Comparison of ENCODE assay signal across 18 cellular contexts in the genomic region with DNA sequence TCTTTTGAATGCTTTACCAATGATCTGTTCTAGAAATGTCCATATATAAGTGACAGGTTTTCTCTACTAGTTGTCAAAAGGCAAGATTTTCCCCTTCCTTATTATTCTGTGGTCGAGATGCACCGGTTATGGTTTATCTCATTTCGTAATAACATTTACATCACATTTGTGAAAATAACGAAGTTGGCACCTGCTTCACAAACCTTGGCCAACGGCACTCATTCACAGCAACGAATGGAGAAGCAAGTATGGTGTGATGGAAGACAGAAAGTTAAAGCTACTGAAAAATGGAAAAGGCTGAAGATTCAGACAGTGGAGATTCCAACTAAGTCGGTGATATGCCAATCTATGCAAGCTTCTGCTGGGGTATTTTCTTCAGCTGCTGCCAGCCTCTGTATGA.
"Had no signal": no experiment of that assay in that cellular context is flagged by ENCODE, and none has a peak within 500 bp of the region (broad histone marks: within the 10 kb centered on the region; RNA-seq: fewer than 3 reads in every experiment).

No MANE protein-coding gene starts in this region.

- H3K4me3 ChIP-seq: MG63, PC-9, Peyer's patch, SJCRH30 had no signal

- H3K27ac ChIP-seq: PC-9, Peyer's patch, SJCRH30 had no signal

- DNase-seq: Karpas-422, KG1, MG63, NCI-H1048, NCI-H1105, NCI-H1436 treated with DMSO at 0.1 percent for 48 hours, NCI-H1694, NCI-H187 treated with DMSO at 0.1 percent for 48 hours, NCI-H2029 treated with DMSO at 0.1 percent for 48 hours, NCI-H2171 treated with DMSO at 0.1 percent for 48 hours, NCI-H2227 treated with DMSO at 0.1 percent for 48 hours, NCI-H526 treated with DMSO at 0.1 percent for 48 hours, NCI-H748 treated with DMSO at 0.1 percent for 48 hours, OCI-M1, PC-9, Peyer's patch, SHP77 treated with DMSO at 0.1 percent for 48 hours, SJCRH30 had no signal

- H3K36me3 ChIP-seq: MG63, Peyer's patch, SJCRH30 had no signal

- H3K27me3 ChIP-seq: Peyer's patch, SJCRH30 had no signal

- H3K9me3 ChIP-seq: MG63, Peyer's patch, SJCRH30 had no signal
